ENCODE assay signal across 15 cellular contexts in the genomic region with DNA sequence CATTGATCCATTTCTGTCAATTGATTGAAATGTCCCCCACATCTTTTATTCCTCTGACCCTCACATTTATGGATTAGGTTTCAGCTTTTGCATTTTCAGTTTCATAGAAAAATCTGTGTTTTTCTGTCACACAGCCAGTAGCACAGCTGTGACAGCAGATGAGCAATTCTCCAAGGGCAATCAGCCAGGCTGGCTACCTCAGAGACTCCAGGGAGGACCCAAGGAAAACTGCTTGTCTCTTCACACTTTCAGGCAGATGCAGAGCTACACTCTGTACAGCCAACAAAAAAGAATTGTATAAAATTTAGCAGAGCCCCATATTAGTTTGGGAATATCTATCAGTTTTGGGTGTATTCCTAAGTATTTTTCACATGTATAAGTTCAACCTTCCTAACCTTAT.
A peak's percentile ranks its signal among the peaks of the same experiment; 100 is the strongest.
DNase-seq lines count a peak whose midpoint lies in the region; ATAC-seq and TF ChIP-seq lines count a peak whose summit lies in the region.
"Had no signal": no experiment of that assay in that cellular context is flagged by ENCODE, and none has a peak within 500 bp of the region (broad histone marks: within the 10 kb centered on the region; RNA-seq: fewer than 3 reads in every experiment).

No MANE protein-coding gene starts in this region.

- DNase-seq in EH (ENCODE audit: low read depth): peak; percentile 1
- DNase-seq in NCI-H2171 treated with DMSO at 0.1 percent for 48 hours (lab: John Stamatoyannopoulos, UW): peak; percentile 73
- peak; percentile 11 for DNase-seq in choroid plexus epithelial cell (ENCODE audit: low read depth)
- DNase-seq in pons (ENCODE audit: low spot score): peak; percentile 9
- no peak for DNase-seq in NCI-H1436 treated with DMSO at 0.1 percent for 48 hours (lab: John Stamatoyannopoulos, UW)
- DNase-seq in HPDE6-E6E7 (ENCODE audit: extremely low spot score): no peak
- DNase-seq: activated CD4-positive, alpha-beta T cell treated with anti-CD3 and anti-CD28 coated beads, Interleukin-2, amount 50 U/mL, for 1 hour; activated naive CD4-positive, alpha-beta T cell treated with anti-CD3 and anti-CD28 coated beads, Interleukin-2, amount 50 U/mL, for 16 hours; AML-193; esophagus squamous epithelium; NK-92 treated with Interleukin-12 subunit alpha and Interleukin-12 subunit beta, amount 100 ng/mL, for 24 hours; RPMI8226 had no signal

- no peak for TF ChIP-seq CTCF in choroid plexus epithelial cell (conservative IDR thresholded peaks at IDR 0.05; ENCODE audit: low read depth, low read length)

- no peak overlapping the region for H3K4me3 ChIP-seq in choroid plexus epithelial cell (ENCODE audit: low read depth, low read length)
- H3K4me3 ChIP-seq: breast epithelium, esophagus squamous epithelium, GM23338 had no signal

- no peak for ATAC-seq in GM21786 (IDR thresholded peaks at IDR 0.05; ENCODE audit: unreplicated experiment)
- ATAC-seq: GM23338 had no signal

Comparison
In these comparisons a context has a peak if more than half of its experiments do, and no peak if none do; other contexts are left out.
1. DNase-seq: peak in EH (single experiment), NCI-H2171 treated with DMSO at 0.1 percent for 48 hours (single experiment), choroid plexus epithelial cell (single experiment) and pons (single experiment); none in NCI-H1436 treated with DMSO at 0.1 percent for 48 hours (single experiment) and HPDE6-E6E7 (single experiment).